8 cellular contexts compared by ENCODE assay signal in genomic region chr4:138241281-138242075, GRCh38. TPM values are rescaled to one million over a fixed set of nuclear protein-coding genes. Genes with fewer than 3 reads are reported as not detected.
DNase-seq lines count a peak whose midpoint lies in the region; ATAC-seq and FAIRE-seq lines count a peak whose summit lies in the region.

No MANE protein-coding gene starts in this region.

- peaks cover 44% of the 10 kb centered on the region for H3K4me1 Mint-ChIP-seq in activated T-cell treated with anti-CD3 and anti-CD28 coated beads, Interleukin-2, amount 50 U/mL, for 72 hours (ENCODE audit: low read depth)

- H3K27me3 ChIP-seq in HUES48 (ENCODE audit: control insufficient read depth, insufficient read depth, low read length), result no peaks in the 10 kb centered on the region
- no peaks in the 10 kb centered on the region for H3K27me3 ChIP-seq in iPS-18a (ENCODE audit: control insufficient read depth, insufficient read depth, low read length)
- H3K27me3 ChIP-seq in subcutaneous abdominal adipose tissue (ENCODE audit: control insufficient read depth in 5 of 5, insufficient read depth in 4 of 5, low read length in 5 of 5), result no peaks in the 10 kb centered on the region

- H3K4me1 ChIP-seq in HUES48 (ENCODE audit: control insufficient read depth, insufficient read depth, low read length) (peaks cover 24% of the 10 kb centered on the region), iPS-18a (ENCODE audit: control insufficient read depth, low read depth, low read length) (peaks cover 14% of the 10 kb centered on the region), subcutaneous abdominal adipose tissue (ENCODE audit: control insufficient read depth in 5 of 5, insufficient read depth in 5 of 5, low read length in 5 of 5) (peaks cover 2 to 11% (median 8%) of the 10 kb centered on the region in 5 donors)

- DNase-seq in ACHN (peak; percentile 15), frontal cortex (ENCODE audit: low spot score in 2 of 2) (no peak), germinal center (ENCODE audit: low spot score) (no peak)
- peak; percentile 1 to 11 for DNase-seq in activated T-cell treated with anti-CD3 and anti-CD28 coated beads, Interleukin-2, amount 50 U/mL, for 72 hours

- no peaks in the 10 kb centered on the region for H3K27me3 Mint-ChIP-seq in activated T-cell treated with anti-CD3 and anti-CD28 coated beads, Interleukin-2, amount 50 U/mL, for 72 hours (ENCODE audit: low read depth)

- H3K27ac ChIP-seq in HUES48 (ENCODE audit: low read depth, low read length) (peak overlapping the region; percentile 95), iPS-18a (ENCODE audit: low read length) (peak overlapping the region; percentile 98), subcutaneous abdominal adipose tissue (ENCODE audit: low read depth, low read length) (no peak overlapping the region)

- peaks cover 2% of the 10 kb centered on the region for H3K36me3 ChIP-seq in HUES48 (ENCODE audit: control insufficient read depth, insufficient read depth, low read length)
- H3K36me3 ChIP-seq in iPS-18a (ENCODE audit: control insufficient read depth, low read depth, low read length), result no peaks in the 10 kb centered on the region
- H3K36me3 ChIP-seq in subcutaneous abdominal adipose tissue (ENCODE audit: control insufficient read depth in 5 of 5, insufficient read depth in 5 of 5, low read length in 5 of 5), result no peaks in the 10 kb centered on the region

- H3K27ac Mint-ChIP-seq in activated T-cell treated with anti-CD3 and anti-CD28 coated beads, Interleukin-2, amount 50 U/mL, for 72 hours, result peak overlapping the region; percentile 87

- peak; percentile 0 for ATAC-seq in GM18502 (IDR thresholded peaks at IDR 0.05; ENCODE audit: poor library complexity, unreplicated experiment)
- ATAC-seq in activated T-cell treated with anti-CD3 and anti-CD28 coated beads, Interleukin-2, amount 50 U/mL, for 72 hours (replicated peaks in 1 of 2), result peak; percentile 4 to 8

- peaks cover 7 to 19% of the 10 kb centered on the region in 2 donors for H3K36me3 Mint-ChIP-seq in activated T-cell treated with anti-CD3 and anti-CD28 coated beads, Interleukin-2, amount 50 U/mL, for 72 hours (ENCODE audit: insufficient read depth in 2 of 2)

- no peaks in the 10 kb centered on the region for H3K9me3 ChIP-seq in HUES48 (ENCODE audit: control insufficient read depth, insufficient read depth, low read length)
- no peaks in the 10 kb centered on the region for H3K9me3 ChIP-seq in iPS-18a (ENCODE audit: control insufficient read depth, low read depth, low read length)
- H3K9me3 ChIP-seq in subcutaneous abdominal adipose tissue (ENCODE audit: control insufficient read depth in 5 of 5, low read length in 5 of 5), result no peaks in the 10 kb centered on the region

- no peak for FAIRE-seq in frontal cortex (lab: Jason Lieb, UNC)

- in situ Hi-C loops in ACHN (cut with HindIII; ENCODE audit: low pct_ligation_motif_present, low pct_unique_long_range_greater_than_20kb, low sequenced_read_pairs), result no loop called here

- no peaks in the 10 kb centered on the region for H3K9me3 Mint-ChIP-seq in activated T-cell treated with anti-CD3 and anti-CD28 coated beads, Interleukin-2, amount 50 U/mL, for 72 hours

- H3K9ac ChIP-seq in HUES48 (ENCODE audit: low read depth, low read length) (peak overlapping the region; percentile 86), iPS-18a (ENCODE audit: low read length) (peak overlapping the region; percentile 98), subcutaneous abdominal adipose tissue (ENCODE audit: low read length in 5 of 5) (peak overlapping the region in 1 of 5 donors; percentile 31)

- H3K4me3 ChIP-seq in HUES48 (ENCODE audit: low read depth, low read length), result peak overlapping the region; percentile 71
- peak overlapping the region; percentile 90 for H3K4me3 ChIP-seq in iPS-18a (ENCODE audit: low read length)
- peak overlapping the region; percentile 29 to 68 (median 53) for H3K4me3 ChIP-seq in subcutaneous abdominal adipose tissue (ENCODE audit: low read depth in 1 of 5, low read length in 5 of 5)

- H3K4me3 Mint-ChIP-seq in activated T-cell treated with anti-CD3 and anti-CD28 coated beads, Interleukin-2, amount 50 U/mL, for 72 hours, result peak overlapping the region; percentile 90 to 98

RNA-seq across cellular contexts. Expression of gene SLC7A11, which starts 0.7 kb away (rescaled TPM):
- total RNA-seq in activated T-cell treated with anti-CD3 and anti-CD28 coated beads, Interleukin-2, amount 50 U/mL, for 72 hours, result 10 to 100 TPM; 13.8 to 15.4 TPM
- total RNA-seq in frontal cortex, result 33.0 TPM

Comparison
In these comparisons a context has a peak if more than half of its experiments do, and no peak if none do; other contexts are left out.
1. DNase-seq: peak in ACHN (single experiment) and activated T-cell treated with anti-CD3 and anti-CD28 coated beads, Interleukin-2, amount 50 U/mL, for 72 hours (2 of 2); none in frontal cortex (0 of 2) and germinal center (single experiment).
2. Peak in every context shown above with its lines, with median percentiles within 50 percentile points of each other: H3K4me3 ChIP-seq.